Comparison of ENCODE assay signal across 8 cellular contexts in the genomic region with DNA sequence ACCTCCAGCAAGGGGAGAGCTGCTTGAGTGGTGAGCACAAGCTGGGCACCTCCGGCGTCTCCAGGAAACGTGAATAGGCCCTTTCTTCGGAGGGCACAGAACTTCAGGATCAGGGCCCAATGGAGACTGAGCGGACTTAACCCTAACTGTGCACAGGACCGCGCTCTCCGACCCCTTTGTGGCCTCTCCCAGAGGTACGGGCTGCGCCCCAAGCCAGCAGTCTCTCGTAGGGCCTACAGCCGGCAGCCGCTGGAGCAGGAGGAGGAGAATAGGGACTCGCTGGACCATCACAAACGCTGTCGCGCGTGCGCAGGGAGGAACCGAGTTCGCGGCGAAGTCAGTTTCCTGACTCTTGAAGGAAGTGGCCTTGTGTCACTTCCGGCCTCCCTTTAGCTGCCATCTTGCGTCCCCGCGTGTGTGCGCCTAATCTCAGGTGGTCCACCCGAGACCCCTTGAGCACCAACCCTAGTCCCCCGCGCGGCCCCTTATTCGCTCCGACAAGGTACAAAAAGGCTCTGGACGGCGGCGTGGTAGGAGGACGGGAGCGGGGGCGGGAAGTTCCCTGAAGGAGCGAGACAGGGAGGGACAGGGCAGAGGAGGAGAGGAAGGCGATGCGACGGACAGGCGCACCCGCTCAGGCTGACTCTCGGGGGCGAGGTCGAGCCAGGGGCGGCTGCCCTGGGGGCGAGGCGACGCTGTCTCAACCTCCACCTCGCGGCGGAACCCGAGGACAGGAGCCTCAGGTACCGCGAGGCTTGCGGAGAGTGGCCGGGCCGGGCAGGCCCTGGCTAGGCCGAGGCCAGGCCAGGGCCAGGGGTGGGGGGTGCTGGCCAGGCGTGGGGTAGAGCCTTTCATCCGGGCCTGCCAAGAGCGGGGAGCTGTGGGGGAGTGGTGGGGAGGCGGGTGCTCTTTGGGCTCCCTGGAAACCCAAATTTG. TPM values are rescaled to one million over a fixed set of nuclear protein-coding genes. Genes with fewer than 3 reads are reported as not detected.
DNase-seq lines count a peak whose midpoint lies in the region; ATAC-seq and TF ChIP-seq lines count a peak whose summit lies in the region.

A gene (plus strand): TSS at position 386 of the 936 bp plus-strand sequence. CDS start 226 bp downstream, at position 612.

- peak within 1 kb of the TSS; percentile 98 for H3K4ac ChIP-seq in IMR-90 (ENCODE audit: low read depth, low read length)

- peak within 1 kb of the TSS; percentile 89 for H3K9ac ChIP-seq in IMR-90 (ENCODE audit: low read depth, low read length)
- H3K9ac ChIP-seq in mucosa of rectum (ENCODE audit: low read depth in 1 of 2, low read length in 2 of 2), result peak within 1 kb of the TSS; percentile 98 to 99

- CTCF ChIA-PET in IMR-90 (lab: Yijun Ruan, JAX), result interaction anchor here (0.6 kb wide), 1 partner anchor 254 kb away, joined by 3 read pairs; no protein-coding TSS in a partner anchor

- H2BK20ac ChIP-seq in IMR-90 (ENCODE audit: low read depth, low read length), result no peak within 1 kb of the TSS

- peak within 1 kb of the TSS; percentile 100 for H3K4me2 ChIP-seq in IMR-90 (ENCODE audit: low read depth, low read length)

- H3K27ac ChIP-seq in IMR-90 (ENCODE audit: insufficient read depth, low read length) (peak within 1 kb of the TSS; percentile 87), mucosa of rectum (ENCODE audit: low read depth in 2 of 2, low read length in 2 of 2) (peak within 1 kb of the TSS; percentile 91 to 92)

- POLR2A ChIA-PET in IMR-90 (lab: Charles Lee; ENCODE audit: unreplicated experiment), result interaction anchor here (0.6 kb wide), 1 partner anchor 270 kb away, joined by 3 read pairs; no protein-coding TSS in a partner anchor

- peak; percentile 99 for DNase-seq in DMS 273 (lab: John Stamatoyannopoulos, UW; ENCODE audit: unreplicated experiment)
- peak; percentile 97 for DNase-seq in IMR-90
- DNase-seq in OCI-M1 (lab: John Stamatoyannopoulos, UW), result peak; percentile 96
- peak; percentile 87 for DNase-seq in activated T-cell treated with anti-CD3 and anti-CD28 coated beads for 4 hours
- peak; percentile 78 for DNase-seq in epithelial cell of proximal tubule (ENCODE audit: low read depth)
- DNase-seq in stimulated activated CD8-positive, alpha-beta memory T cell treated with anti-CD3 and anti-CD28 coated beads, Interleukin-4, amount 100 ng/mL, for 48 hours, result peak; percentile 95

- H3K23ac ChIP-seq in IMR-90 (ENCODE audit: low read depth, low read length), result peak within 1 kb of the TSS; percentile 95

- peak within 1 kb of the TSS; percentile 58; the same call in 1 of the 2 replicates for H2BK120ac ChIP-seq in IMR-90 (ENCODE audit: low read depth, low read length)

- TF ChIP-seq CTCF in IMR-90 (conservative IDR thresholded peaks at IDR 0.05; ENCODE audit: low read depth, low read length) (no peak), epithelial cell of proximal tubule (conservative IDR thresholded peaks at IDR 0.05; ENCODE audit: low read depth, low read length) (peak; percentile 5)

- WGBS in IMR-90 (ENCODE audit: extremely low coverage in 2 of 2, insufficient read length in 1 of 2), 2 experiments, result 2% methylated on average over 17 of the region's 67 CpGs; no CpG with 5 or more reads in 1 of the 2 experiments

- peak within 1 kb of the TSS; percentile 82 for H4K5ac ChIP-seq in IMR-90 (ENCODE audit: low read depth, low read length)

- TF ChIP-seq RAD21 in IMR-90 (IDR thresholded peaks at IDR 0.05; ENCODE audit: low read length), result no peak

- peak within 1 kb of the TSS; percentile 97 for H2AFZ ChIP-seq in IMR-90 (replicated peaks; ENCODE audit: low read length, poor library complexity)

- peak within 1 kb of the TSS; percentile 88 for H2BK5ac ChIP-seq in IMR-90 (ENCODE audit: low read depth, low read length, poor library complexity, severe bottlenecking)

- peak within 1 kb of the TSS; percentile 91 for H2AK5ac ChIP-seq in IMR-90 (ENCODE audit: low read depth, low read length)

- H3K27me3 ChIP-seq in IMR-90 (ENCODE audit: control insufficient read depth, insufficient read depth, low read length) (no peaks in the 10 kb centered on the region), mucosa of rectum (ENCODE audit: control insufficient read depth in 2 of 2, insufficient read depth in 2 of 2, low read length in 2 of 2) (peaks cover 0 to 1% of the 10 kb centered on the region in 2 donors)

- peaks cover 5% of the 10 kb centered on the region for H3K36me3 ChIP-seq in IMR-90 (ENCODE audit: control insufficient read depth, insufficient read depth, low read length)
- peaks cover 18 to 21% of the 10 kb centered on the region in 2 donors for H3K36me3 ChIP-seq in mucosa of rectum (ENCODE audit: control insufficient read depth in 2 of 2, insufficient read depth in 2 of 2, low read length in 2 of 2)

- peak within 1 kb of the TSS; percentile 81 for H3K56ac ChIP-seq in IMR-90 (ENCODE audit: extremely low read depth, insufficient read depth, low read length)

- H2AK9ac ChIP-seq in IMR-90 (replicated peaks; ENCODE audit: low read depth, low read length, poor library complexity), result peak within 1 kb of the TSS; percentile 100

- no TSS peak for BruUV-seq in IMR-90 (replicated peaks; lab: Mats Ljungman, UMichigan)

- peaks cover 24% of the 10 kb centered on the region for H4K20me1 ChIP-seq in IMR-90 (ENCODE audit: insufficient read depth, low read length)

- intact Hi-C loops in IMR-90 (cut with micrococcal nuclease), result no loop called here

- peaks cover 6 to 26% of the 10 kb centered on the region in 2 experiments; a peak in 2 of 4 replicates for H3K79me1 ChIP-seq in IMR-90 (ENCODE audit: low read depth in 1 of 2, low read length in 2 of 2)

- peaks cover 2% of the 10 kb centered on the region; the same call in 1 of the 2 replicates for H3K9me1 ChIP-seq in IMR-90 (ENCODE audit: insufficient read depth, low read length)

- H2BK15ac ChIP-seq in IMR-90 (ENCODE audit: low read depth, low read length), result no peak within 1 kb of the TSS

- peak within 1 kb of the TSS; percentile 98 for H3K14ac ChIP-seq in IMR-90 (replicated peaks; ENCODE audit: low read depth, low read length)

- H4K8ac ChIP-seq in IMR-90 (ENCODE audit: low read depth in 2 of 2, low read length in 2 of 2), result peak within 1 kb of the TSS; percentile 86 to 99

- H3K9me3 ChIP-seq in IMR-90 (ENCODE audit: control insufficient read depth, insufficient read depth, low read length) (no peaks in the 10 kb centered on the region), mucosa of rectum (ENCODE audit: control insufficient read depth in 2 of 2, low read length in 2 of 2) (no peaks in the 10 kb centered on the region)

- peak; percentile 96 for ATAC-seq in GM21528 (IDR thresholded peaks at IDR 0.05; ENCODE audit: low FRiP score, unreplicated experiment)
- peak; percentile 94 for ATAC-seq in IMR-90 (ENCODE audit: low read depth)

- in situ Hi-C loops in IMR-90 (cut with MboI; ENCODE audit: low sequenced_read_pairs), result no loop called here

- TF ChIP-seq POLR2A in IMR-90 (IDR thresholded peaks at IDR 0.05; ENCODE audit: low read depth, low read length), result peak; percentile 91

- dilution Hi-C loops in IMR-90 (cut with HindIII; ENCODE audit: low sequenced_read_pairs, unreplicated experiment), result no loop called here

- peaks cover 2% of the 10 kb centered on the region; the same call in 1 of the 2 replicates for H3K4me1 ChIP-seq in IMR-90 (ENCODE audit: control insufficient read depth, insufficient read depth, low read length)
- H3K4me1 ChIP-seq in mucosa of rectum (ENCODE audit: control insufficient read depth in 2 of 2, insufficient read depth in 2 of 2, low read length in 2 of 2), result peaks cover 21 to 34% of the 10 kb centered on the region in 2 donors

- H3K4me3 ChIP-seq in IMR-90 (ENCODE audit: insufficient read depth, low read depth, low read length) (peak within 1 kb of the TSS; percentile 79), epithelial cell of proximal tubule (ENCODE audit: low read depth, low read length) (peak within 1 kb of the TSS; percentile 91), mucosa of rectum (ENCODE audit: low read length in 2 of 2) (peak within 1 kb of the TSS; percentile 92 to 97)

- H4K91ac ChIP-seq in IMR-90 (ENCODE audit: insufficient read depth, low read depth, low read length), result peak within 1 kb of the TSS; percentile 88

- peak within 1 kb of the TSS; percentile 70 for H3K18ac ChIP-seq in IMR-90 (ENCODE audit: low read depth, low read length)

TF ChIP-seq in IMR-90, 13 proteins besides CTCF, POLR2A, EP300 and RAD21:
- TF ChIP-seq BHLHE40 (IDR thresholded peaks at IDR 0.05; ENCODE audit: low read depth, low read length) (no peak), MAZ (IDR thresholded peaks at IDR 0.05; ENCODE audit: borderline replicate concordance, low read depth, low read length) (0 out of 2 replicates have a peak, but pooled peaks have one; percentile 17), CHD1 (IDR thresholded peaks at IDR 0.05; ENCODE audit: low read depth, low read length) (peak; percentile 92), RCOR1 (IDR thresholded peaks at IDR 0.05; ENCODE audit: insufficient replicate concordance, low read length) (no peak)

RNA-seq across cellular contexts. Expression of the gene that starts here (rescaled TPM):
- total RNA-seq in IMR-90 (2012; rRNA removed), result 211 and 225 TPM in 2 replicates
- polyA plus RNA-seq in IMR-90 (2012; rRNA removed), result 410 and 443 TPM in 2 replicates
- 226 and 424 TPM in 2 replicates for polyA plus RNA-seq in IMR-90 (2012; cell fraction: cytosol; rRNA removed)
- polyA plus RNA-seq in IMR-90 (2012; cell fraction: nucleus; rRNA removed; ENCODE audit: low replicate concordance), result 47.3 and 183 TPM in 2 replicates
- total RNA-seq in epithelial cell of proximal tubule, result 731 and 741 TPM in 2 replicates

Comparison
In these comparisons a context has a peak if more than half of its experiments do, and no peak if none do; other contexts are left out.
1. Peak in every context shown above with its lines: DNase-seq, ATAC-seq, H3K4me3 ChIP-seq and H3K27ac ChIP-seq.